In the genomic region with DNA sequence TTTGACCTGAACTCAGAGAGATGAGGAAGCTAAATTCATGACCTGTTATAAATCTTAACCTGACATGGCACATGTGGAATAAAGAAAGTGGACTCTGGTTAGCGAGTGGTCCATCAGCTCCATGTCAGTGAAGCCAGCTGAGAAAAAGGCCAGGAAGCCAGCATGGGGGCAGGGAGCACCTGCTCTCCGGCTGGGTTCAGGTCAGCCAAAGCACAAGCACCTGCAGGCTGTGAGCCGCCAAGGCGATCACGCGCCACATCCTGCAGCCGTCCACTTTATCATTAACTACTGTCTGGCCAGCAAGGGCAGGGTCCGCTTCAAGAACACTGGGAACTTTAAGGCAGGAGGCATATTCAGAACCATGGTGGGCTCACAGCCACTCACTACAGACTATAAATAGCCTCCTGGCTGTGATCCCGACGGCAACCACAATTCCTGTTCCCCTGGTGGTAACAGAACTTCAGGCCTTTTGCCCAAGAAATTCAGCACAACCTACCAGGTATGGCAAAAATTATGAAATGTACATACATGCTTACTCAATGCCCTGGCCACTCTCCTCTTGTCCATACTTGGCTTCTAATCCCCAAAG, we compare ENCODE assay signal across 1 cellular context.
A peak's percentile ranks its signal among the peaks of the same experiment; 100 is the strongest.
TF ChIP-seq lines count a peak whose summit lies in the region.

No MANE protein-coding gene starts in this region.

TF ChIP-seq in HepG2, 621 proteins besides CTCF, POLR2A, EP300 and RAD21 (continued from another document and continues in another):
- TF ChIP-seq, protein P1, sequence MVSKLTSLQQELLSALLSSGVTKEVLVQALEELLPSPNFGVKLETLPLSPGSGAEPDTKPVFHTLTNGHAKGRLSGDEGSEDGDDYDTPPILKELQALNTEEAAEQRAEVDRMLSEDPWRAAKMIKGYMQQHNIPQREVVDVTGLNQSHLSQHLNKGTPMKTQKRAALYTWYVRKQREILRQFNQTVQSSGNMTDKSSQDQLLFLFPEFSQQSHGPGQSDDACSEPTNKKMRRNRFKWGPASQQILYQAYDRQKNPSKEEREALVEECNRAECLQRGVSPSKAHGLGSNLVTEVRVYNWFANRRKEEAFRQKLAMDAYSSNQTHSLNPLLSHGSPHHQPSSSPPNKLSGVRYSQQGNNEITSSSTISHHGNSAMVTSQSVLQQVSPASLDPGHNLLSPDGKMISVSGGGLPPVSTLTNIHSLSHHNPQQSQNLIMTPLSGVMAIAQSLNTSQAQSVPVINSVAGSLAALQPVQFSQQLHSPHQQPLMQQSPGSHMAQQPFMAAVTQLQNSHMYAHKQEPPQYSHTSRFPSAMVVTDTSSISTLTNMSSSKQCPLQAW (CRISPR knock-in tag; IDR thresholded peaks at IDR 0.05): peak; percentile 87
- TF ChIP-seq ZNF549 (CRISPR knock-in tag; IDR thresholded peaks at IDR 0.05): no peak
- TF ChIP-seq ZSCAN9 (CRISPR knock-in tag; IDR thresholded peaks at IDR 0.05; ENCODE audit: borderline replicate concordance): 0 out of 2 replicates have a peak, but pooled peaks have one; percentile 51
- 0 out of 2 replicates have a peak, but pooled peaks have one; percentile 62 for TF ChIP-seq ZNF44 (CRISPR knock-in tag; IDR thresholded peaks at IDR 0.05)
- TF ChIP-seq ZNF263 (CRISPR knock-in tag; IDR thresholded peaks at IDR 0.05): peak; percentile 92
- peak; percentile 83 for TF ChIP-seq SKI (IDR thresholded peaks at IDR 0.05; ENCODE audit: partially characterized antibody)
- TF ChIP-seq ZNF710 (CRISPR knock-in tag; IDR thresholded peaks at IDR 0.05; ENCODE audit: borderline replicate concordance): peak; percentile 77; the same call in 1 of the 2 replicates
- TF ChIP-seq BRD4 (CRISPR knock-in tag; IDR thresholded peaks at IDR 0.05): 0 out of 2 replicates have a peak, but pooled peaks have one; percentile 15
- 0 out of 2 replicates have a peak, but pooled peaks have one; percentile 41 for TF ChIP-seq TOPORS (CRISPR knock-in tag; IDR thresholded peaks at IDR 0.05)
- TF ChIP-seq NFE2L2 (IDR thresholded peaks at IDR 0.05; ENCODE audit: low read length): no peak
- TF ChIP-seq TEAD3 (CRISPR knock-in tag; optimal IDR thresholded peaks at IDR 0.05; ENCODE audit: borderline replicate concordance): peak; percentile 68
- TF ChIP-seq ZNF264 (CRISPR knock-in tag; IDR thresholded peaks at IDR 0.05): peak; percentile 66; the same call in 1 of the 2 replicates
- peak; percentile 54; the same call in 1 of the 2 replicates for TF ChIP-seq NFKB2 (CRISPR knock-in tag; IDR thresholded peaks at IDR 0.05; ENCODE audit: borderline replicate concordance)
- TF ChIP-seq MAFK (conservative IDR thresholded peaks at IDR 0.05 in 1 of 2, IDR thresholded peaks at IDR 0.05 in 1 of 2; ENCODE audit: low read length in 2 of 2): no peak
- TF ChIP-seq HDAC2 (CRISPR knock-in tag; IDR thresholded peaks at IDR 0.05): peak; percentile 85
- no peak for TF ChIP-seq U2AF2 (IDR thresholded peaks at IDR 0.05; ENCODE audit: low read depth, low read length)
- TF ChIP-seq ZNF768 (CRISPR knock-in tag; IDR thresholded peaks at IDR 0.05): peak; percentile 66; the same call in 1 of the 2 replicates
- 0 out of 2 replicates have a peak, but pooled peaks have one; percentile 54 for TF ChIP-seq ZNF225 (CRISPR knock-in tag; IDR thresholded peaks at IDR 0.05)
- 0 out of 2 replicates have a peak, but pooled peaks have one; percentile 79 for TF ChIP-seq ZNF317 (CRISPR knock-in tag; IDR thresholded peaks at IDR 0.05)
- TF ChIP-seq CAMTA2 (CRISPR knock-in tag; IDR thresholded peaks at IDR 0.05; ENCODE audit: borderline replicate concordance): 0 out of 2 replicates have a peak, but pooled peaks have one; percentile 44
- no peak for TF ChIP-seq FIP1L1 (IDR thresholded peaks at IDR 0.05; ENCODE audit: borderline replicate concordance, insufficient read depth, low read depth, low read length)
- TF ChIP-seq HNF4G (IDR thresholded peaks at IDR 0.05; ENCODE audit: borderline replicate concordance, low read depth, low read length): peak; percentile 53; the same call in 1 of the 2 replicates
- peak; percentile 71 for TF ChIP-seq HNF4G (CRISPR knock-in tag; IDR thresholded peaks at IDR 0.05; ENCODE audit: borderline replicate concordance, low read depth)
- TF ChIP-seq KDM6A (CRISPR knock-in tag; IDR thresholded peaks at IDR 0.05; ENCODE audit: low read depth): peak; percentile 62; the same call in 1 of the 2 replicates
- peak; percentile 91 for TF ChIP-seq PITX1 (CRISPR knock-in tag; IDR thresholded peaks at IDR 0.05)
- TF ChIP-seq, protein P2, sequence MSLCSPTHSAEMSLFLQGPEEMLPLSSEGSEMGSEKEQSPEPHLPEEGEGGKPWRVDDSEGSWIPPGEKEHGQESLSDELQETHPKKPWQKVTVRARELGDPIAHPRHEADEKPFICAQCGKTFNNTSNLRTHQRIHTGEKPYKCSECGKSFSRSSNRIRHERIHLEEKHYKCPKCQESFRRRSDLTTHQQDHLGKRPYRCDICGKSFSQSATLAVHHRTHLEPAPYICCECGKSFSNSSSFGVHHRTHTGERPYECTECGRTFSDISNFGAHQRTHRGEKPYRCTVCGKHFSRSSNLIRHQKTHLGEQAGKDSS (CRISPR knock-in tag; IDR thresholded peaks at IDR 0.05; ENCODE audit: borderline replicate concordance, low read depth): 0 out of 2 replicates have a peak, but pooled peaks have one; percentile 33
- peak; percentile 76 for TF ChIP-seq ZNF281 (CRISPR knock-in tag; IDR thresholded peaks at IDR 0.05; ENCODE audit: borderline replicate concordance)
- no peak for TF ChIP-seq SOX6 (IDR thresholded peaks at IDR 0.05)
- TF ChIP-seq SOX6 (CRISPR knock-in tag; IDR thresholded peaks at IDR 0.05): peak; percentile 82
- TF ChIP-seq ZFY (CRISPR knock-in tag; IDR thresholded peaks at IDR 0.05): peak; percentile 49
- TF ChIP-seq KLF16 (CRISPR knock-in tag; IDR thresholded peaks at IDR 0.05): peak in 1 of 2 experiments; percentile 66; a peak in 1 of 4 replicates
- TF ChIP-seq ZNF451 (CRISPR knock-in tag; IDR thresholded peaks at IDR 0.05): no peak
- 0 out of 2 replicates have a peak, but pooled peaks have one; percentile 46 for TF ChIP-seq KDM4B (CRISPR knock-in tag; IDR thresholded peaks at IDR 0.05)
- peak; percentile 40 for TF ChIP-seq MED8 (CRISPR knock-in tag; IDR thresholded peaks at IDR 0.05; ENCODE audit: insufficient replicate concordance)
- TF ChIP-seq, protein P3, sequence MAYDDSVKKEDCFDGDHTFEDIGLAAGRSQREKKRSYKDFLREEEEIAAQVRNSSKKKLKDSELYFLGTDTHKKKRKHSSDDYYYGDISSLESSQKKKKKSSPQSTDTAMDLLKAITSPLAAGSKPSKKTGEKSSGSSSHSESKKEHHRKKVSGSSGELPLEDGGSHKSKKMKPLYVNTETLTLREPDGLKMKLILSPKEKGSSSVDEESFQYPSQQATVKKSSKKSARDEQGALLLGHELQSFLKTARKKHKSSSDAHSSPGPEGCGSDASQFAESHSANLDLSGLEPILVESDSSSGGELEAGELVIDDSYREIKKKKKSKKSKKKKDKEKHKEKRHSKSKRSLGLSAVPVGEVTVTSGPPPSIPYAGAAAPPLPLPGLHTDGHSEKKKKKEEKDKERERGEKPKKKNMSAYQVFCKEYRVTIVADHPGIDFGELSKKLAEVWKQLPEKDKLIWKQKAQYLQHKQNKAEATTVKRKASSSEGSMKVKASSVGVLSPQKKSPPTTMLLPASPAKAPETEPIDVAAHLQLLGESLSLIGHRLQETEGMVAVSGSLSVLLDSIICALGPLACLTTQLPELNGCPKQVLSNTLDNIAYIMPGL (CRISPR knock-in tag; IDR thresholded peaks at IDR 0.05; ENCODE audit: borderline replicate concordance in 1 of 2, low read depth in 1 of 2): peak in 1 of 2 experiments; percentile 67; a peak in 2 of 4 replicates
- TF ChIP-seq ELF3 (CRISPR knock-in tag; IDR thresholded peaks at IDR 0.05): peak; percentile 81
- TF ChIP-seq RXRB (CRISPR knock-in tag; IDR thresholded peaks at IDR 0.05; ENCODE audit: borderline replicate concordance): peak; percentile 85
- peak; percentile 58; the same call in 1 of the 2 replicates for TF ChIP-seq ZNF776 (CRISPR knock-in tag; IDR thresholded peaks at IDR 0.05)
- peak; percentile 81 for TF ChIP-seq KDM2A (CRISPR knock-in tag; IDR thresholded peaks at IDR 0.05; ENCODE audit: borderline replicate concordance, low read depth)
- no peak for TF ChIP-seq GTF3A (CRISPR knock-in tag; conservative IDR thresholded peaks at IDR 0.05)
- peak; percentile 74 for TF ChIP-seq MXD4 (CRISPR knock-in tag; IDR thresholded peaks at IDR 0.05)
- TF ChIP-seq ZBTB20 (CRISPR knock-in tag; IDR thresholded peaks at IDR 0.05; ENCODE audit: borderline replicate concordance, low read depth): peak; percentile 76; the same call in 1 of the 2 replicates
- TF ChIP-seq, protein P4, sequence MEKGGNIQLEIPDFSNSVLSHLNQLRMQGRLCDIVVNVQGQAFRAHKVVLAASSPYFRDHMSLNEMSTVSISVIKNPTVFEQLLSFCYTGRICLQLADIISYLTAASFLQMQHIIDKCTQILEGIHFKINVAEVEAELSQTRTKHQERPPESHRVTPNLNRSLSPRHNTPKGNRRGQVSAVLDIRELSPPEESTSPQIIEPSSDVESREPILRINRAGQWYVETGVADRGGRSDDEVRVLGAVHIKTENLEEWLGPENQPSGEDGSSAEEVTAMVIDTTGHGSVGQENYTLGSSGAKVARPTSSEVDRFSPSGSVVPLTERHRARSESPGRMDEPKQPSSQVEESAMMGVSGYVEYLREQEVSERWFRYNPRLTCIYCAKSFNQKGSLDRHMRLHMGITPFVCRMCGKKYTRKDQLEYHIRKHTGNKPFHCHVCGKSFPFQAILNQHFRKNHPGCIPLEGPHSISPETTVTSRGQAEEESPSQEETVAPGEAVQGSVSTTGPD (CRISPR knock-in tag; IDR thresholded peaks at IDR 0.05): peak; percentile 82
- TF ChIP-seq ZNF331 (CRISPR knock-in tag; IDR thresholded peaks at IDR 0.05): peak; percentile 83
- TF ChIP-seq ZNF224 (CRISPR knock-in tag; IDR thresholded peaks at IDR 0.05): no peak
- TF ChIP-seq PAXIP1 (CRISPR knock-in tag; conservative IDR thresholded peaks at IDR 0.05): peak; percentile 89
